ENCODE assay signal across 11 cellular contexts in the genomic region with DNA sequence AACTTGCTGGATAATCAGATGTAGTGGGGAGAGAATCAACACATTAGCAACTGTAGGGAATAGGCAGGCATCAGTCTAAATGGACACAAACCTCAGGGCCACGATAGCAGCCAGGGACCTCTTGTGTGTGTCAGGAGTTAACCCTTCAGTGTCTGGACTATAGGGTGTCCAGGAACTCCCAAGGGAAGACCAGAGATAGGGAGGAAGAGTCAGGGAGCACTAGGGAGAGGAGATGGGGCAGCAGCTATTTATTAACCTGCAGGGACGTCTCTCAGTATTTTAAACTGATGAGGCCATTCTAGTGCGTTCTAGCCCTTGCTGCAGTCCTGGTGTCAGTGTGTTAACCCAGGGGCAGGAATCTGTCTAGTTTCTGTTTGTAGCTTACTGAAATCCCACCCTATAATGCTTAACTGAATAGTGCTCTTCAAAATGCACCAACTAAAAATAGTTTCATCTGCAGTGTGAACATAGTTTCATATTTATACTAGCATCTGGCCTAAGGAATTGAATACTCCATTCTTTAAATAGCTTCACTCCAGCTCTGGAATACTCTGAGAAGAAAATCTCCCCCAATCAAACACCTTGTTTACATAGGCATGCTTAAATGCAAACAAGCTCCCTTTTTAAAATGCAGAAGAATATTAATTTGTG.
A peak's percentile ranks its signal among the peaks of the same experiment; 100 is the strongest.
DNase-seq lines count a peak whose midpoint lies in the region; FAIRE-seq and TF ChIP-seq lines count a peak whose summit lies in the region.
"Had no signal": no experiment of that assay in that cellular context is flagged by ENCODE, and none has a peak within 500 bp of the region (broad histone marks: within the 10 kb centered on the region; RNA-seq: fewer than 3 reads in every experiment).

No MANE protein-coding gene starts in this region.

- H3K14ac ChIP-seq in H1 (ENCODE audit: insufficient read length), result no peak overlapping the region

- H3K23me2 ChIP-seq in H1 (ENCODE audit: low read depth, low read length), result no peaks in the 10 kb centered on the region

- H3K27ac ChIP-seq in H1 (ENCODE audit: low read depth, low read length) (no peak overlapping the region), smooth muscle cell (ENCODE audit: low read depth) (no peak overlapping the region)
- H3K27ac ChIP-seq: RWPE1 had no signal

- no peak for TF ChIP-seq RAD21 in H1 (IDR thresholded peaks at IDR 0.05 in 1 of 2, conservative IDR thresholded peaks at IDR 0.05 in 1 of 2; ENCODE audit: low read depth in 2 of 2, low read length in 2 of 2)

- H3K23ac ChIP-seq in H1 (ENCODE audit: insufficient read length), result no peak overlapping the region

- H3K27me3 ChIP-seq in H1 (replicated peaks in 1 of 4; ENCODE audit: control insufficient read depth in 3 of 4, extremely low read depth in 1 of 4, insufficient read depth in 3 of 4, low read length in 3 of 4) (no peaks in the 10 kb centered on the region), smooth muscle cell (ENCODE audit: low read depth) (no peaks in the 10 kb centered on the region)
- H3K27me3 ChIP-seq: gastrocnemius medialis had no signal

- H3K27me3 Mint-ChIP-seq in activated CD4-positive, alpha-beta T cell treated with anti-CD3 and anti-CD28 coated beads, Interleukin-2, amount 10 ng/mL, durations not matched to agents 24 days and 14 days, result no peaks in the 10 kb centered on the region

- no peak overlapping the region for H2BK120ac ChIP-seq in H1 (replicated peaks; ENCODE audit: low read depth, low read length)

- no peak overlapping the region for H2AK5ac ChIP-seq in H1 (ENCODE audit: low read depth, low read length)

- H4K91ac ChIP-seq in H1 (replicated peaks; ENCODE audit: insufficient read length, low read length), result no peak overlapping the region

- H3K9me3 Mint-ChIP-seq in activated CD4-positive, alpha-beta T cell treated with anti-CD3 and anti-CD28 coated beads, Interleukin-2, amount 10 ng/mL, durations not matched to agents 24 days and 14 days, result peaks cover under 1% of the 10 kb centered on the region
- H3K9me3 Mint-ChIP-seq: neural crest cell had no signal

- no peak for TF ChIP-seq CTCF in H1 (IDR thresholded peaks at IDR 0.05; ENCODE audit: control extremely low read depth in 1 of 3, insufficient read depth in 1 of 3, low read depth in 1 of 3, low read length in 3 of 3)
- TF ChIP-seq CTCF in smooth muscle cell (IDR thresholded peaks at IDR 0.05; ENCODE audit: borderline replicate concordance, insufficient read depth, poor library complexity, severe bottlenecking), result no peak

- H3K4me2 ChIP-seq in H1 (ENCODE audit: insufficient read depth in 1 of 2, low read depth in 2 of 2, low read length in 2 of 2) (no peak overlapping the region), smooth muscle cell (no peak overlapping the region)

- H3K79me2 ChIP-seq in H1 (ENCODE audit: control insufficient read depth in 1 of 2, insufficient read depth in 2 of 2, low read length in 2 of 2), result no peaks in the 10 kb centered on the region
- H3K79me2 ChIP-seq in smooth muscle cell (ENCODE audit: low read depth), result peaks cover 61% of the 10 kb centered on the region

- no peaks in the 10 kb centered on the region for H4K20me1 ChIP-seq in H1 (replicated peaks in 1 of 2; ENCODE audit: control insufficient read depth in 1 of 2, insufficient read depth in 2 of 2, low read length in 2 of 2)
- H4K20me1 ChIP-seq in smooth muscle cell (ENCODE audit: low read depth), result peaks cover 50% of the 10 kb centered on the region

- H3K4me3 ChIP-seq in H1 (ENCODE audit: extremely low read depth in 1 of 4, insufficient read depth in 2 of 4, low read depth in 3 of 4, low read length in 4 of 4) (no peak overlapping the region), smooth muscle cell (peak overlapping the region; percentile 10)

- no peak for DNase-seq in activated CD4-positive, alpha-beta T cell treated with anti-CD3 and anti-CD28 coated beads, Interleukin-2, amount 10 ng/mL, durations not matched to agents 24 days and 14 days
- no peak for DNase-seq in activated CD4-positive, alpha-beta T cell treated with anti-CD3 and anti-CD28 coated beads for 4 hours
- DNase-seq in NAMALWA (ENCODE audit: low spot score) (peak; percentile 53), H1 (ENCODE audit: low read depth in 1 of 2, low spot score in 2 of 2) (no peak), smooth muscle cell (lab: John Stamatoyannopoulos, UW; ENCODE audit: unreplicated experiment) (no peak), COLO829 (ENCODE audit: low spot score) (no peak), DMS153 treated with DMSO at 0.1 percent for 48 hours (lab: John Stamatoyannopoulos, UW; ENCODE audit: unreplicated experiment) (no peak), T-helper 9 cell (no peak)
- DNase-seq: gastrocnemius medialis had no signal

- no peak overlapping the region for H4K5ac ChIP-seq in H1 (ENCODE audit: insufficient read length, low read depth, low read length)

- no peak for TF ChIP-seq EP300 in H1 (IDR thresholded peaks at IDR 0.05; ENCODE audit: borderline replicate concordance in 1 of 2, low read depth in 2 of 2, low read length in 2 of 2)

- H3F3A ChIP-seq in smooth muscle cell (ENCODE audit: low read depth), result no peaks in the 10 kb centered on the region

- H3K18ac ChIP-seq in H1 (ENCODE audit: extremely low read depth, low read length), result no peak overlapping the region

- H3K4ac ChIP-seq in H1 (replicated peaks; ENCODE audit: insufficient read length, low read depth, low read length), result no peak overlapping the region

- 67% methylated on average over 3 of the region's 3 CpGs; no CpG with 5 or more reads in 1 of the 2 experiments for WGBS in H1 (ENCODE audit: extremely low coverage in 1 of 2, insufficient coverage in 1 of 2, insufficient read length in 1 of 2, insufficient replicate concordance in 2 of 2, low coverage in 1 of 2, low lambda C conversion rate in 2 of 2, missing lambda C conversion rate in 1 of 2), 2 experiments
- 50% methylated on average over 3 of the region's 3 CpGs for WGBS in smooth muscle cell (ENCODE audit: low lambda C conversion rate)

- H3K9me3 ChIP-seq in H1 (ENCODE audit: insufficient read depth in 2 of 2, low read depth in 1 of 2, low read length in 1 of 2), result no peaks in the 10 kb centered on the region
- H3K9me3 ChIP-seq in smooth muscle cell (replicated peaks; ENCODE audit: low read depth), result no peaks in the 10 kb centered on the region
- H3K9me3 ChIP-seq: gastrocnemius medialis had no signal

- no peak overlapping the region for H2BK15ac ChIP-seq in H1 (ENCODE audit: low read length)

- POLR2A ChIA-PET in H1 (lab: Charles Lee; ENCODE audit: partially characterized antibody), result no interaction called here

- H3K79me1 ChIP-seq in H1 (ENCODE audit: low read depth, low read length), result no peaks in the 10 kb centered on the region

- no peak for FAIRE-seq in H1 (lab: Jason Lieb, UNC)

- no peak overlapping the region for H4K8ac ChIP-seq in H1 (ENCODE audit: extremely low read depth, insufficient read depth, low read length)

- H2BK5ac ChIP-seq in H1 (ENCODE audit: low read depth, low read length), result no peak overlapping the region

- TF ChIP-seq POLR2A in H1 (IDR thresholded peaks at IDR 0.05; ENCODE audit: control extremely low read depth in 1 of 2, low read depth in 2 of 2, low read length in 2 of 2), result no peak

- H3K36me3 ChIP-seq in H1 (ENCODE audit: control insufficient read depth in 2 of 4, insufficient read depth in 4 of 4, low read length in 3 of 4) (no peaks in the 10 kb centered on the region), smooth muscle cell (ENCODE audit: low read depth) (no peaks in the 10 kb centered on the region)
- H3K36me3 ChIP-seq: gastrocnemius medialis had no signal

- H3K36me3 Mint-ChIP-seq in activated CD4-positive, alpha-beta T cell treated with anti-CD3 and anti-CD28 coated beads, Interleukin-2, amount 10 ng/mL, durations not matched to agents 24 days and 14 days (ENCODE audit: low read depth), result peaks cover 69% of the 10 kb centered on the region

- peak overlapping the region; percentile 81 for H3K27ac Mint-ChIP-seq in activated CD4-positive, alpha-beta T cell treated with anti-CD3 and anti-CD28 coated beads, Interleukin-2, amount 10 ng/mL, durations not matched to agents 24 days and 14 days

- CTCF ChIA-PET in H1 (lab: Charles Lee; ENCODE audit: partially characterized antibody), result interaction anchor here (0.9 kb wide), 1 partner anchor 67 kb away, joined by 3 read pairs; no protein-coding TSS in a partner anchor

- H2AFZ ChIP-seq in H1 (ENCODE audit: low read length), result peak overlapping the region; percentile 83; the same call in 1 of the 2 replicates
- no peak overlapping the region for H2AFZ ChIP-seq in smooth muscle cell (ENCODE audit: low read depth)

- H3K4me1 Mint-ChIP-seq in activated CD4-positive, alpha-beta T cell treated with anti-CD3 and anti-CD28 coated beads, Interleukin-2, amount 10 ng/mL, durations not matched to agents 24 days and 14 days, result peaks cover 76% of the 10 kb centered on the region

- H3K9ac ChIP-seq in H1 (replicated peaks in 1 of 4; ENCODE audit: extremely low read depth in 1 of 4, low read depth in 3 of 4, low read length in 3 of 4) (no peak overlapping the region), smooth muscle cell (ENCODE audit: low read depth) (no peak overlapping the region)

- H3K4me1 ChIP-seq in H1 (replicated peaks in 1 of 4; ENCODE audit: control insufficient read depth in 3 of 4, insufficient read depth in 4 of 4, low read length in 3 of 4), result peaks cover 0 to 4% (median 1%) of the 10 kb centered on the region in 4 experiments; a peak in 3 of 7 replicates
- H3K4me1 ChIP-seq in smooth muscle cell (ENCODE audit: low read depth), result no peaks in the 10 kb centered on the region

- H2BK20ac ChIP-seq in H1 (ENCODE audit: low read length), result no peak overlapping the region

- intact Hi-C loops in activated CD4-positive, alpha-beta T cell treated with anti-CD3 and anti-CD28 coated beads, Interleukin-2, amount 10 ng/mL, durations not matched to agents 24 days and 14 days (cut with micrococcal nuclease), result no loop called here

- H2BK12ac ChIP-seq in H1 (ENCODE audit: low read depth, low read length), result no peak overlapping the region

- H3K56ac ChIP-seq in H1 (replicated peaks; ENCODE audit: insufficient read length, low read depth, low read length), result no peak overlapping the region

- peak overlapping the region; percentile 42 for H3K4me3 Mint-ChIP-seq in activated CD4-positive, alpha-beta T cell treated with anti-CD3 and anti-CD28 coated beads, Interleukin-2, amount 10 ng/mL, durations not matched to agents 24 days and 14 days
- H3K4me3 Mint-ChIP-seq: neural crest cell had no signal

TF ChIP-seq in H1, 55 proteins besides CTCF, POLR2A, EP300 and RAD21 (continues in another document):
- TF ChIP-seq NANOG (IDR thresholded peaks at IDR 0.05; ENCODE audit: insufficient read depth, low read depth, low read length, poor library complexity, severe bottlenecking), result no peak
- TF ChIP-seq TEAD4 (IDR thresholded peaks at IDR 0.05; ENCODE audit: low read depth, low read length), result no peak
- TF ChIP-seq, protein P1, sequence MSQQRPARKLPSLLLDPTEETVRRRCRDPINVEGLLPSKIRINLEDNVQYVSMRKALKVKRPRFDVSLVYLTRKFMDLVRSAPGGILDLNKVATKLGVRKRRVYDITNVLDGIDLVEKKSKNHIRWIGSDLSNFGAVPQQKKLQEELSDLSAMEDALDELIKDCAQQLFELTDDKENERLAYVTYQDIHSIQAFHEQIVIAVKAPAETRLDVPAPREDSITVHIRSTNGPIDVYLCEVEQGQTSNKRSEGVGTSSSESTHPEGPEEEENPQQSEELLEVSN (IDR thresholded peaks at IDR 0.05), result no peak
- no peak for TF ChIP-seq PHF8 (conservative IDR thresholded peaks at IDR 0.05; ENCODE audit: low read depth, low read length)
- TF ChIP-seq BRCA1 (IDR thresholded peaks at IDR 0.05; ENCODE audit: low read depth, low read length), result no peak
